In genomic region chr20:23420943-23421925, GRCh38 we compare ENCODE assay signal across 1 cellular context.
TF ChIP-seq lines count a peak whose summit lies in the region.

NAPB (minus strand) TSS chr20:23421488; CDS start chr20:23421402, 86 bp downstream.

TF ChIP-seq in HepG2, 621 proteins besides CTCF, POLR2A, EP300 and RAD21 (continued from another document and continues in another):
- TF ChIP-seq, protein P1, sequence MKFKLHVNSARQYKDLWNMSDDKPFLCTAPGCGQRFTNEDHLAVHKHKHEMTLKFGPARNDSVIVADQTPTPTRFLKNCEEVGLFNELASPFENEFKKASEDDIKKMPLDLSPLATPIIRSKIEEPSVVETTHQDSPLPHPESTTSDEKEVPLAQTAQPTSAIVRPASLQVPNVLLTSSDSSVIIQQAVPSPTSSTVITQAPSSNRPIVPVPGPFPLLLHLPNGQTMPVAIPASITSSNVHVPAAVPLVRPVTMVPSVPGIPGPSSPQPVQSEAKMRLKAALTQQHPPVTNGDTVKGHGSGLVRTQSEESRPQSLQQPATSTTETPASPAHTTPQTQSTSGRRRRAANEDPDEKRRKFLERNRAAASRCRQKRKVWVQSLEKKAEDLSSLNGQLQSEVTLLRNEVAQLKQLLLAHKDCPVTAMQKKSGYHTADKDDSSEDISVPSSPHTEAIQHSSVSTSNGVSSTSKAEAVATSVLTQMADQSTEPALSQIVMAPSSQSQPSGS (CRISPR knock-in tag; IDR thresholded peaks at IDR 0.05), result peak; percentile 68; the same call in 1 of the 2 replicates
- TF ChIP-seq FOXC1 (CRISPR knock-in tag; IDR thresholded peaks at IDR 0.05; ENCODE audit: borderline replicate concordance), result peak; percentile 87
- TF ChIP-seq ZNF160 (CRISPR knock-in tag; IDR thresholded peaks at IDR 0.05), result no peak
- TF ChIP-seq, protein P2, sequence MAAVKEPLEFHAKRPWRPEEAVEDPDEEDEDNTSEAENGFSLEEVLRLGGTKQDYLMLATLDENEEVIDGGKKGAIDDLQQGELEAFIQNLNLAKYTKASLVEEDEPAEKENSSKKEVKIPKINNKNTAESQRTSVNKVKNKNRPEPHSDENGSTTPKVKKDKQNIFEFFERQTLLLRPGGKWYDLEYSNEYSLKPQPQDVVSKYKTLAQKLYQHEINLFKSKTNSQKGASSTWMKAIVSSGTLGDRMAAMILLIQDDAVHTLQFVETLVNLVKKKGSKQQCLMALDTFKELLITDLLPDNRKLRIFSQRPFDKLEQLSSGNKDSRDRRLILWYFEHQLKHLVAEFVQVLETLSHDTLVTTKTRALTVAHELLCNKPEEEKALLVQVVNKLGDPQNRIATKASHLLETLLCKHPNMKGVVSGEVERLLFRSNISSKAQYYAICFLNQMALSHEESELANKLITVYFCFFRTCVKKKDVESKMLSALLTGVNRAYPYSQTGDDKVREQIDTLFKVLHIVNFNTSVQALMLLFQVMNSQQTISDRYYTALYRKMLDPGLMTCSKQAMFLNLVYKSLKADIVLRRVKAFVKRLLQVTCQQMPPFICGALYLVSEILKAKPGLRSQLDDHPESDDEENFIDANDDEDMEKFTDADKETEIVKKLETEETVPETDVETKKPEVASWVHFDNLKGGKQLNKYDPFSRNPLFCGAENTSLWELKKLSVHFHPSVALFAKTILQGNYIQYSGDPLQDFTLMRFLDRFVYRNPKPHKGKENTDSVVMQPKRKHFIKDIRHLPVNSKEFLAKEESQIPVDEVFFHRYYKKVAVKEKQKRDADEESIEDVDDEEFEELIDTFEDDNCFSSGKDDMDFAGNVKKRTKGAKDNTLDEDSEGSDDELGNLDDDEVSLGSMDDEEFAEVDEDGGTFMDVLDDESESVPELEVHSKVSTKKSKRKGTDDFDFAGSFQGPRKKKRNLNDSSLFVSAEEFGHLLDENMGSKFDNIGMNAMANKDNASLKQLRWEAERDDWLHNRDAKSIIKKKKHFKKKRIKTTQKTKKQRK (IDR thresholded peaks at IDR 0.05; ENCODE audit: low read length), result no peak
- peak; percentile 89; the same call in 1 of the 2 replicates for TF ChIP-seq EEA1 (CRISPR knock-in tag; IDR thresholded peaks at IDR 0.05; ENCODE audit: borderline replicate concordance)
- no peak; the same call in 1 of the 2 replicates for TF ChIP-seq ZNF616 (CRISPR knock-in tag; IDR thresholded peaks at IDR 0.05; ENCODE audit: low read depth)
- TF ChIP-seq HES4 (CRISPR knock-in tag; IDR thresholded peaks at IDR 0.05; ENCODE audit: borderline replicate concordance), result 0 out of 2 replicates have a peak, but pooled peaks have one; percentile 83
- TF ChIP-seq ZNF484 (CRISPR knock-in tag; IDR thresholded peaks at IDR 0.05; ENCODE audit: borderline replicate concordance, low read depth), result no peak
- TF ChIP-seq HOXA9 (CRISPR knock-in tag; IDR thresholded peaks at IDR 0.05; ENCODE audit: borderline replicate concordance), result peak; percentile 85; the same call in 1 of the 2 replicates
- TF ChIP-seq, protein P3, sequence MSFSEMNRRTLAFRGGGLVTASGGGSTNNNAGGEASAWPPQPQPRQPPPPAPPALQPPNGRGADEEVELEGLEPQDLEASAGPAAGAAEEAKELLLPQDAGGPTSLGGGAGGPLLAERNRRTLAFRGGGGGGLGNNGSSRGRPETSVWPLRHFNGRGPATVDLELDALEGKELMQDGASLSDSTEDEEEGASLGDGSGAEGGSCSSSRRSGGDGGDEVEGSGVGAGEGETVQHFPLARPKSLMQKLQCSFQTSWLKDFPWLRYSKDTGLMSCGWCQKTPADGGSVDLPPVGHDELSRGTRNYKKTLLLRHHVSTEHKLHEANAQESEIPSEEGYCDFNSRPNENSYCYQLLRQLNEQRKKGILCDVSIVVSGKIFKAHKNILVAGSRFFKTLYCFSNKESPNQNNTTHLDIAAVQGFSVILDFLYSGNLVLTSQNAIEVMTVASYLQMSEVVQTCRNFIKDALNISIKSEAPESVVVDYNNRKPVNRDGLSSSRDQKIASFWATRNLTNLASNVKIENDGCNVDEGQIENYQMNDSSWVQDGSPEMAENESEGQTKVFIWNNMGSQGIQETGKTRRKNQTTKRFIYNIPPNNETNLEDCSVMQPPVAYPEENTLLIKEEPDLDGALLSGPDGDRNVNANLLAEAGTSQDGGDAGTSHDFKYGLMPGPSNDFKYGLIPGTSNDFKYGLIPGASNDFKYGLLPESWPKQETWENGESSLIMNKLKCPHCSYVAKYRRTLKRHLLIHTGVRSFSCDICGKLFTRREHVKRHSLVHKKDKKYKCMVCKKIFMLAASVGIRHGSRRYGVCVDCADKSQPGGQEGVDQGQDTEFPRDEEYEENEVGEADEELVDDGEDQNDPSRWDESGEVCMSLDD (CRISPR knock-in tag; IDR thresholded peaks at IDR 0.05; ENCODE audit: borderline replicate concordance), result peak; percentile 67; the same call in 1 of the 2 replicates
- no peak for TF ChIP-seq RNF2 (conservative IDR thresholded peaks at IDR 0.05; ENCODE audit: low read depth)
- TF ChIP-seq, protein P4, sequence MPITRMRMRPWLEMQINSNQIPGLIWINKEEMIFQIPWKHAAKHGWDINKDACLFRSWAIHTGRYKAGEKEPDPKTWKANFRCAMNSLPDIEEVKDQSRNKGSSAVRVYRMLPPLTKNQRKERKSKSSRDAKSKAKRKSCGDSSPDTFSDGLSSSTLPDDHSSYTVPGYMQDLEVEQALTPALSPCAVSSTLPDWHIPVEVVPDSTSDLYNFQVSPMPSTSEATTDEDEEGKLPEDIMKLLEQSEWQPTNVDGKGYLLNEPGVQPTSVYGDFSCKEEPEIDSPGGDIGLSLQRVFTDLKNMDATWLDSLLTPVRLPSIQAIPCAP (CRISPR knock-in tag; IDR thresholded peaks at IDR 0.05; ENCODE audit: low read depth), result no peak
- peak; percentile 54 for TF ChIP-seq ZNF503 (CRISPR knock-in tag; IDR thresholded peaks at IDR 0.05)
- no peak for TF ChIP-seq ZNF570 (CRISPR knock-in tag; IDR thresholded peaks at IDR 0.05; ENCODE audit: borderline replicate concordance)
- TF ChIP-seq TFDP1 (CRISPR knock-in tag; IDR thresholded peaks at IDR 0.05; ENCODE audit: borderline replicate concordance), result peak; percentile 78; the same call in 1 of the 2 replicates
- TF ChIP-seq, protein P5, sequence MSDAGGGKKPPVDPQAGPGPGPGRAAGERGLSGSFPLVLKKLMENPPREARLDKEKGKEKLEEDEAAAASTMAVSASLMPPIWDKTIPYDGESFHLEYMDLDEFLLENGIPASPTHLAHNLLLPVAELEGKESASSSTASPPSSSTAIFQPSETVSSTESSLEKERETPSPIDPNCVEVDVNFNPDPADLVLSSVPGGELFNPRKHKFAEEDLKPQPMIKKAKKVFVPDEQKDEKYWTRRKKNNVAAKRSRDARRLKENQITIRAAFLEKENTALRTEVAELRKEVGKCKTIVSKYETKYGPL (CRISPR knock-in tag; IDR thresholded peaks at IDR 0.05), result no peak
- TF ChIP-seq KAT7 (CRISPR knock-in tag; IDR thresholded peaks at IDR 0.05; ENCODE audit: borderline replicate concordance), result peak; percentile 96
- peak; percentile 83; the same call in 1 of the 2 replicates for TF ChIP-seq TSC22D2 (CRISPR knock-in tag; IDR thresholded peaks at IDR 0.05; ENCODE audit: borderline replicate concordance)
- TF ChIP-seq ZNF3 (CRISPR knock-in tag; IDR thresholded peaks at IDR 0.05), result no peak
- TF ChIP-seq PPARG (CRISPR knock-in tag; conservative IDR thresholded peaks at IDR 0.05), result peak; percentile 68; the same call in 1 of the 2 replicates
- TF ChIP-seq ADNP (CRISPR knock-in tag; IDR thresholded peaks at IDR 0.05), result no peak
- no peak for TF ChIP-seq ZMYM2 (CRISPR knock-in tag; IDR thresholded peaks at IDR 0.05)
- no peak for TF ChIP-seq SIX4 (CRISPR knock-in tag; IDR thresholded peaks at IDR 0.05)
- TF ChIP-seq POLR2AphosphoS2 (IDR thresholded peaks at IDR 0.05; ENCODE audit: low read depth, low read length), result no peak
- TF ChIP-seq ETV6 (CRISPR knock-in tag; conservative IDR thresholded peaks at IDR 0.05), result peak; percentile 84; the same call in 1 of the 2 replicates
- TF ChIP-seq ATAD3A (CRISPR knock-in tag; IDR thresholded peaks at IDR 0.05), result no peak
- no peak for TF ChIP-seq NFRKB (IDR thresholded peaks at IDR 0.05)
- peak; percentile 49; the same call in 1 of the 2 replicates for TF ChIP-seq CBX5 (CRISPR knock-in tag; IDR thresholded peaks at IDR 0.05; ENCODE audit: borderline replicate concordance)
- TF ChIP-seq SNAPC2 (CRISPR knock-in tag; IDR thresholded peaks at IDR 0.05), result no peak
- peak; percentile 88 for TF ChIP-seq NR2C2 (CRISPR knock-in tag; IDR thresholded peaks at IDR 0.05; ENCODE audit: borderline replicate concordance)
- TF ChIP-seq, protein P6, sequence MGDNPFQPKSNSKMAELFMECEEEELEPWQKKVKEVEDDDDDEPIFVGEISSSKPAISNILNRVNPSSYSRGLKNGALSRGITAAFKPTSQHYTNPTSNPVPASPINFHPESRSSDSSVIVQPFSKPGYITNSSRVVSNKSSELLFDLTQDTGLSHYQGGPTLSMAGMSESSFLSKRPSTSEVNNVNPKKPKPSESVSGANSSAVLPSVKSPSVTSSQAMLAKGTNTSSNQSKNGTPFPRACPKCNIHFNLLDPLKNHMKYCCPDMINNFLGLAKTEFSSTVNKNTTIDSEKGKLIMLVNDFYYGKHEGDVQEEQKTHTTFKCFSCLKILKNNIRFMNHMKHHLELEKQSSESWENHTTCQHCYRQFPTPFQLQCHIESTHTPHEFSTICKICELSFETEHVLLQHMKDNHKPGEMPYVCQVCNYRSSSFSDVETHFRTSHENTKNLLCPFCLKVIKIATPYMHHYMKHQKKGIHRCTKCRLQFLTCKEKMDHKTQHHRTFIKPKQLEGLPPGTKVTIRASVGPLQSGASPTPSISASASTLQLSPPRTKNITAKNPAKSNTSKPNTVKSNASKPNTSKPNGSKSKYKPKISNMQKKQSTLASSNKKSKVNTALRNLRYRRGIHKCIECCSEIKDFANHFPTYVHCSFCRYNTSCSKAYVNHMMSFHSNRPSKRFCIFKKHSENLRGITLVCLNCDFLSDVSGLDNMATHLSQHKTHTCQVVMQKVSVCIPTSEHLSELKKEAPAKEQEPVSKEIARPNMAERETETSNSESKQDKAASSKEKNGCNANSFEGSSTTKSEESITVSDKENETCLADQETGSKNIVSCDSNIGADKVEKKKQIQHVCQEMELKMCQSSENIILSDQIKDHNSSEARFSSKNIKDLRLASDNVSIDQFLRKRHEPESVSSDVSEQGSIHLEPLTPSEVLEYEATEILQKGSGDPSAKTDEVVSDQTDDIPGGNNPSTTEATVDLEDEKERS (CRISPR knock-in tag; IDR thresholded peaks at IDR 0.05), result peak; percentile 62
- TF ChIP-seq FLYWCH1 (CRISPR knock-in tag; IDR thresholded peaks at IDR 0.05), result no peak
- peak; percentile 89; the same call in 1 of the 2 replicates for TF ChIP-seq ATF7-NPFF (CRISPR knock-in tag; IDR thresholded peaks at IDR 0.05; ENCODE audit: low read depth)
- TF ChIP-seq TRAFD1 (CRISPR knock-in tag; IDR thresholded peaks at IDR 0.05; ENCODE audit: borderline replicate concordance), result no peak
- peak; percentile 80 for TF ChIP-seq ZNF772 (CRISPR knock-in tag; IDR thresholded peaks at IDR 0.05)
- TF ChIP-seq E2F2 (CRISPR knock-in tag; IDR thresholded peaks at IDR 0.05; ENCODE audit: borderline replicate concordance), result no peak
- TF ChIP-seq DPF2 (CRISPR knock-in tag; IDR thresholded peaks at IDR 0.05; ENCODE audit: borderline replicate concordance, low read depth), result no peak
- TF ChIP-seq JARID2 (CRISPR knock-in tag; IDR thresholded peaks at IDR 0.05; ENCODE audit: insufficient replicate concordance), result no peak
- TF ChIP-seq IKZF1 (IDR thresholded peaks at IDR 0.05), result no peak
- TF ChIP-seq, protein P7, sequence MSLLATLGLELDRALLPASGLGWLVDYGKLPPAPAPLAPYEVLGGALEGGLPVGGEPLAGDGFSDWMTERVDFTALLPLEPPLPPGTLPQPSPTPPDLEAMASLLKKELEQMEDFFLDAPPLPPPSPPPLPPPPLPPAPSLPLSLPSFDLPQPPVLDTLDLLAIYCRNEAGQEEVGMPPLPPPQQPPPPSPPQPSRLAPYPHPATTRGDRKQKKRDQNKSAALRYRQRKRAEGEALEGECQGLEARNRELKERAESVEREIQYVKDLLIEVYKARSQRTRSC (CRISPR knock-in tag; IDR thresholded peaks at IDR 0.05; ENCODE audit: low read depth), result no peak
- TF ChIP-seq SPEN (CRISPR knock-in tag; IDR thresholded peaks at IDR 0.05; ENCODE audit: low read depth), result peak; percentile 96
- peak; percentile 75; the same call in 1 of the 2 replicates for TF ChIP-seq ZNF782 (CRISPR knock-in tag; IDR thresholded peaks at IDR 0.05; ENCODE audit: borderline replicate concordance)
- no peak for TF ChIP-seq ZNF260 (CRISPR knock-in tag; IDR thresholded peaks at IDR 0.05; ENCODE audit: borderline replicate concordance, low read depth)
